Comparison of ENCODE assay signal across 8 cellular contexts in the genomic region with DNA sequence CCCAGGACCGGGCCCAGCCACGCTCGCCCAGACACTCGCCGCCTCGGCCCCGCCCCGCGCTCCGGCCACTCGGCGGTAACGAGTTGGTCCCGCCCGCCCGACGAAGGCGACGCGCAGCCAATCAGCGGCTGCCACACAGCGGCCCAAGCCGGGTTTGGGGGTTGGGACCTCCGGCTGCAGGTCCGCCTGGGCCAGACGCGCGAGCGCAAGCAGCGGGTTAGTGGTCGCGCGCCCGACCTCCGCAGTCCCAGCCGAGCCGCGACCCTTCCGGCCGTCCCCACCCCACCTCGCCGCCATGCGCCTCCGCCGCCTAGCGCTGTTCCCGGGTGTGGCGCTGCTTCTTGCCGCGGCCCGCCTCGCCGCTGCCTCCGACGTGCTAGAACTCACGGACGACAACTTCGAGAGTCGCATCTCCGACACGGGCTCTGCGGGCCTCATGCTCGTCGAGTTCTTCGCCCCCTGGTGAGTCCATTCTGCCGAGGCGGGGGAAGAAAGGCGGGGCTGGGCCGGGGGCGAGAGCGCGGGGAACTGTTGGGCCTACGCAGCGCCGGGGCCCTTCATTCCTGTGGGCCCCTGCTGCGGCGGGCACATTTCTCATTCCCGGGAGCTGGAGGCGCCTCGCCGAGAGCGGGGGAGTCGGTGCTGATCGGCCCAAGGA. TPM values are rescaled to one million over a fixed set of nuclear protein-coding genes. Genes with fewer than 3 reads are reported as not detected.
DNase-seq lines count a peak whose midpoint lies in the region; ATAC-seq and TF ChIP-seq lines count a peak whose summit lies in the region.
"Not testable (repeated sequence)": the region's sequence is repeated elsewhere in the genome, so short reads cannot be mapped to it uniquely, and the experiment has no call there.

PDIA3 (plus strand) TSS at position 194 of the 658 bp plus-strand sequence; CDS start at position 296, 102 bp downstream.

- not testable (repeated sequence) for H3K27me3 ChIP-seq in CD4-positive, alpha-beta memory T cell (ENCODE audit: insufficient read depth, low read length); HL-60 (ENCODE audit: insufficient read depth, poor library complexity, severe bottlenecking); lower lobe of right lung (ENCODE audit: low read depth)

- peak; percentile 81 to 85 (median 81) for DNase-seq in CD4-positive, alpha-beta memory T cell
- DNase-seq in HL-60 (ENCODE audit: low read depth in 1 of 2, low spot score in 1 of 2) (peak; percentile 87 to 89), lower lobe of right lung (peak; percentile 95)
- DNase-seq in NK-92 treated with Interleukin-12 subunit alpha and Interleukin-12 subunit beta, amount 100 ng/mL, for 24 hours (lab: John Stamatoyannopoulos, UW), result peak; percentile 96
- peak; percentile 82 for DNase-seq in effector CD4-positive, alpha-beta T cell
- peak; percentile 85 to 89 for DNase-seq in stimulated activated CD4-positive, alpha-beta T cell treated with anti-CD3 and anti-CD28 coated beads, Interleukin-4, amount 100 ng/mL, for 48 hours (ENCODE audit: low read depth in 2 of 2)

- peaks cover 35% of the 10 kb centered on the region for H3K4me1 ChIP-seq in CD4-positive, alpha-beta memory T cell (ENCODE audit: insufficient read depth, low read length)
- peaks cover 42% of the 10 kb centered on the region for H3K4me1 ChIP-seq in lower lobe of right lung

- not testable (repeated sequence) for H3K9me3 Mint-ChIP-seq in CD4-positive, alpha-beta memory T cell

- ATAC-seq in GM19463 (IDR thresholded peaks at IDR 0.05; ENCODE audit: unreplicated experiment), result peak; percentile 84
- peak; percentile 98 to 99 for ATAC-seq in lower lobe of right lung

- H3K27ac ChIP-seq in CD4-positive, alpha-beta memory T cell (ENCODE audit: low read depth, low read length), result peak within 1 kb of the TSS; percentile 86
- H3K27ac ChIP-seq in HL-60 (replicated peaks), result peak within 1 kb of the TSS; percentile 97
- H3K27ac ChIP-seq in lower lobe of right lung, result peak within 1 kb of the TSS; percentile 97

- POLR2A ChIA-PET in CD4-positive, alpha-beta memory T cell (lab: Charles Lee; ENCODE audit: partially characterized antibody), result interaction anchor here (0.8 to 3.1 kb wide), 11 partner anchors 9 to 81 kb away, joined by 3 to 22 read pairs (median 4); partner anchors contain the start of genes ELL3, HYPK, SERF2 and SERINC4
- POLR2A ChIA-PET in activated CD8-positive, alpha-beta memory T cell treated with anti-CD3 and anti-CD28 coated beads for 36 hours (lab: Charles Lee), result interaction anchor here (1.2 to 1.9 kb wide), 2 partner anchors 22 to 30 kb away, joined by 3 to 5 read pairs; partner anchors contain the start of gene ELL3

- not testable (repeated sequence) for H3K9me3 ChIP-seq in CD4-positive, alpha-beta memory T cell (ENCODE audit: control insufficient read depth in 1 of 2, low read length in 2 of 2); lower lobe of right lung

- peak within 1 kb of the TSS; percentile 93 to 98 (median 96) for H3K27ac Mint-ChIP-seq in CD4-positive, alpha-beta memory T cell

- H3K4me1 Mint-ChIP-seq in CD4-positive, alpha-beta memory T cell, result peaks cover 16 to 48% (median 30%) of the 10 kb centered on the region in 4 donors

- H3K36me3 Mint-ChIP-seq in CD4-positive, alpha-beta memory T cell, result peaks cover 3 to 17% of the 10 kb centered on the region in 2 donors

- intact Hi-C loops in CD4-positive, alpha-beta memory T cell (cut with micrococcal nuclease), result loop anchor here (1.0 to 5.0 kb wide), 4 partner anchors 22 to 824 kb away; partner anchors contain the start of genes SERF2 and TTBK2
- intact Hi-C loops in lower lobe of right lung (cut with DNase I), result not testable (repeated sequence)

- H3K4me3 ChIP-seq in CD4-positive, alpha-beta memory T cell (ENCODE audit: low read length in 2 of 2), result peak within 1 kb of the TSS; percentile 40 to 80
- peak within 1 kb of the TSS; percentile 81 for H3K4me3 ChIP-seq in HL-60 (replicated peaks; ENCODE audit: insufficient read depth, low read length)
- peak within 1 kb of the TSS; percentile 79 for H3K4me3 ChIP-seq in lower lobe of right lung

- H3K4me3 Mint-ChIP-seq in CD4-positive, alpha-beta memory T cell, result peak within 1 kb of the TSS; percentile 93 to 99 (median 95)

- CTCF ChIA-PET in CD4-positive, alpha-beta memory T cell (lab: Charles Lee; ENCODE audit: partially characterized antibody), result interaction anchor here (0.6 to 1.9 kb wide), 2 partner anchors 24 to 31 kb away, joined by 3 to 6 read pairs; partner anchors contain the start of gene ELL3
- CTCF ChIA-PET in activated CD8-positive, alpha-beta memory T cell treated with anti-CD3 and anti-CD28 coated beads for 36 hours (lab: Charles Lee), result not testable (repeated sequence)

- not testable (repeated sequence) for H3K27me3 Mint-ChIP-seq in CD4-positive, alpha-beta memory T cell

- TF ChIP-seq CTCF in HL-60 (IDR thresholded peaks at IDR 0.05; ENCODE audit: insufficient read depth, low read length), result not testable (repeated sequence)
- peak; percentile 10 for TF ChIP-seq CTCF in lower lobe of right lung (IDR thresholded peaks at IDR 0.05)

- not testable (repeated sequence) for H3K36me3 ChIP-seq in CD4-positive, alpha-beta memory T cell (ENCODE audit: insufficient read depth, low read length); lower lobe of right lung

RNA-seq across cellular contexts. Expression of gene PDIA3, which starts in this region (rescaled TPM):
- 100 to 1,000 TPM; 232 to 248 TPM for total RNA-seq in CD4-positive, alpha-beta memory T cell
- polyA plus RNA-seq in CD4-positive, alpha-beta memory T cell, result 100 to 1,000 TPM; 391 to 411 TPM
- total RNA-seq in activated CD8-positive, alpha-beta memory T cell treated with anti-CD3 and anti-CD28 coated beads for 36 hours, result 100 to 1,000 TPM; 359 to 362 TPM
- 330 TPM for total RNA-seq in lower lobe of right lung

Comparison
In these comparisons a context has a peak if more than half of its experiments do, and no peak if none do; other contexts are left out.
1. Peak in every context shown above with its lines: DNase-seq, ATAC-seq, H3K4me3 ChIP-seq and H3K27ac ChIP-seq.